Comparison of ENCODE assay signal across 8 cellular contexts in the genomic region with DNA sequence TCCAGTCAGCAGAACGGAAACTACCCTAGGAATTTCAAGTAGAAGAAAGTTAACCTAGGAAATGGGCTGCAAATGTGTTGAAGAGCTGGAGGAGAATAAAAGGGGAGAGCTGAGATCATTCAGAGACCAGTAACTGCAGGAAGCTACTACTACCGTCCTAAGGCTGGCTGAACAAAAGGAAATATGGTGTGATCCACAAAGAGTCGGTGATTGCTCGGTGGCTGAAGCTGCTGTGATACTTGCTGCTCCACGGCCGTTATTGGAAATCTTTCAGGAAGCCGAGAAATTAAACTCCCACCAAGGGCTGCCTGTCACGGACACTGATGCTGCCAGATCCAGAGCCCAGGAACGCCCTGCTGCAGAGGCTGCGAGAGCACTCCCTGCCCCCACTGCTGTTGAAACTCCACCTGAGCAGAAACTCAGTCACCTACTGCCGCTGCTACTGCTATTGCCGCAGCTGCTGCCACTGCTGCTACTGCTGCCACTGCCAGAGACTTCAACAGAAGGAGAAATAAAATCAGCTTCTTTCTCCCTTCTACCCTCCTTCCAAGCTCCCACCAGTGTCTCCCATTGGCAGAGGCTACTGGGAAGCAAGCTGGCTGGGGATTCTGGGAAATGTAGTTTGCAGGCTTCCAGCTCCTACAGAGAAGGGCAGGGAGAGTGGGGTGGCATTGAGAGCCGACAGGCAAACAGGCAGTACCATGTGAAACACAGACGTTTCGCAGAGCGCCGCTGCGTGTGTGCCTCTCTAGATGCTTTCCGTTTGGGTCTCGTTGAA.
DNase-seq lines count a peak whose midpoint lies in the region; ATAC-seq lines count a peak whose summit lies in the region.

No MANE protein-coding gene starts in this region.

- ATAC-seq in GM18517 (IDR thresholded peaks at IDR 0.05; ENCODE audit: unreplicated experiment) (peak; percentile 42), HG03103 (IDR thresholded peaks at IDR 0.05; ENCODE audit: low read depth, unreplicated experiment) (peak; percentile 28), left colon (peak; percentile 59)

- peak; percentile 88 for DNase-seq in 8988T
- peak; percentile 71 for DNase-seq in NCI-H2227 treated with DMSO at 0.1 percent for 48 hours (lab: John Stamatoyannopoulos, UW)
- peak; percentile 28 to 33 for DNase-seq in activated CD4-positive, alpha-beta T cell treated with anti-CD3 and anti-CD28 coated beads for 4 hours
- DNase-seq in dermis microvascular lymphatic vessel endothelial cell (ENCODE audit: low read depth in 2 of 2): peak; percentile 47 to 82
- peak; percentile 82 to 87 for DNase-seq in left colon
- DNase-seq in stimulated activated CD4-positive, alpha-beta T cell treated with anti-CD3 and anti-CD28 coated beads, Interleukin-2, amount 100 ng/mL, for 4 hours (ENCODE audit: low read depth): peak; percentile 10

- intact Hi-C loops in left colon (cut with DNase I, micrococcal nuclease): no loop called here

Comparison
In these comparisons a context has a peak if more than half of its experiments do, and no peak if none do; other contexts are left out.
1. Peak in every context shown above with its lines: DNase-seq and ATAC-seq.
2. DNase-seq: peak in every context shown above with its lines; median percentile 88 in 8988T; 84 in left colon; 71 in NCI-H2227 treated with DMSO at 0.1 percent for 48 hours; 64 in dermis microvascular lymphatic vessel endothelial cell; 30 in activated CD4-positive, alpha-beta T cell treated with anti-CD3 and anti-CD28 coated beads for 4 hours; 10 in stimulated activated CD4-positive, alpha-beta T cell treated with anti-CD3 and anti-CD28 coated beads, Interleukin-2, amount 100 ng/mL, for 4 hours.